Comparison of ENCODE assay signal across 10 cellular contexts in the genomic region with DNA sequence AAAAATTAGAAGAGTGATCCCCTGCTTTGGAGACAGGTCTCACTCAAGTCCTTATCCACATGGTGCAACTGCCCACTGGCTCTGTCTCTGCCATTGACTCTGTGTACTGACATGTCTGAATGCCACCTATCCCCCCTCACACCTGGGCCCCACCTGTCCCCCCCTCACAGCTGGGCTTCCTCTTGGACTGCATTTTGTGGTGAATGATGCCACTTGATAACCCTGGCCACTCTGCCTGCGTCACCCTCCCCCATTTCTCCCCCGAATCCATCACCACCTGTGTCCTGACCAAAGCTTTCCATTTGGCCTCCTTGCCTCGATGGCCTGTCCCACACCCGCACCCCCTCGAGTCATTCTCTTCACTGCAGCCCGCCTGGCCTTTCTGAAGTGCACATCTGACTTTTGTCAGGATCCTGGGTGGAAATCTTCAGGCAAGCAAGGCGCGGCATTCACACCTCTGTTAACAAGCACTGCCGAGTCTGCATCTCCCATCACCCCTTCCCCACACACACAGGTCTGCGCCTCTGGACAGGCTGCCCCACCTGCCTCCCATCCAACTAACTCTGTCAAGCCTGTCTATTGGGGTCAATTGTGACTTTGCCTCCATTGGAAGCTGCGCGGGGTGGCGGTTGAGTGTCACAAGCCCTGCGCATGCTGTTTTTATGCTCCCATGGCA.
DNase-seq lines count a peak whose midpoint lies in the region; ATAC-seq and TF ChIP-seq lines count a peak whose summit lies in the region.
"Had no signal": no experiment of that assay in that cellular context is flagged by ENCODE, and none has a peak within 500 bp of the region (broad histone marks: within the 10 kb centered on the region; RNA-seq: fewer than 3 reads in every experiment).

No MANE protein-coding gene starts in this region.

- no peak overlapping the region for H3T11ph ChIP-seq in H9 (ENCODE audit: low read length)

- H3K27ac Mint-ChIP-seq in H9 (peak overlapping the region in 1 of 3 experiments; percentile 70; a peak in 4 of 7 replicates), memory B cell (peak overlapping the region; percentile 89), mesothelial cell of epicardium (no peak overlapping the region)

- peak overlapping the region; percentile 18 for H4K91ac ChIP-seq in H9 (ENCODE audit: insufficient read length, low read depth, low read length)

- no peak overlapping the region for H2BK20ac ChIP-seq in H9 (ENCODE audit: low read depth, low read length, poor library complexity, severe bottlenecking)

- H3K79me2 ChIP-seq in H9 (ENCODE audit: insufficient read depth, low read length) = no peaks in the 10 kb centered on the region

- no peaks in the 10 kb centered on the region for H3K36me3 Mint-ChIP-seq in H9 (ENCODE audit: insufficient read depth in 1 of 3, low read depth in 3 of 3)
- H3K36me3 Mint-ChIP-seq in memory B cell = peaks cover 14% of the 10 kb centered on the region
- no peaks in the 10 kb centered on the region for H3K36me3 Mint-ChIP-seq in mesothelial cell of epicardium

- ATAC-seq in memory B cell (ENCODE audit: low read depth) (no peak), GM21515 (IDR thresholded peaks at IDR 0.05; ENCODE audit: unreplicated experiment) (no peak), GM21786 (IDR thresholded peaks at IDR 0.05; ENCODE audit: unreplicated experiment) (no peak), HG03159 (IDR thresholded peaks at IDR 0.05; ENCODE audit: unreplicated experiment) (no peak)

- H3K27me3 Mint-ChIP-seq in H9 (ENCODE audit: low read depth) (no peaks in the 10 kb centered on the region), memory B cell (no peaks in the 10 kb centered on the region), mesothelial cell of epicardium (ENCODE audit: low read depth) (no peaks in the 10 kb centered on the region)

- no peak overlapping the region for H3K4me2 ChIP-seq in H9 (ENCODE audit: insufficient read depth, insufficient read length, low read length)

- no peak overlapping the region for H3K4ac ChIP-seq in H9 (ENCODE audit: low read depth, low read length)

- no peak overlapping the region for H4K5ac ChIP-seq in H9 (ENCODE audit: insufficient read length, low read depth, low read length)

- H3K9me3 Mint-ChIP-seq in H9 = no peaks in the 10 kb centered on the region
- no peaks in the 10 kb centered on the region for H3K9me3 Mint-ChIP-seq in memory B cell
- peaks cover 4% of the 10 kb centered on the region for H3K9me3 Mint-ChIP-seq in mesothelial cell of epicardium

- H3K4me3 Mint-ChIP-seq in H9 = peak overlapping the region in 1 of 2 experiments; percentile 3; a peak in 1 of 5 replicates
- no peak overlapping the region for H3K4me3 Mint-ChIP-seq in memory B cell
- H3K4me3 Mint-ChIP-seq in mesothelial cell of epicardium = no peak overlapping the region

- H2AK5ac ChIP-seq in H9 (ENCODE audit: insufficient read length, low read length) = no peak overlapping the region

- no peak for TF ChIP-seq CTCF in AG04450 (IDR thresholded peaks at IDR 0.05; ENCODE audit: low read depth, low read length)
- no peak for TF ChIP-seq CTCF in H9 (conservative IDR thresholded peaks at IDR 0.05)
- no peak for TF ChIP-seq CTCF in mesothelial cell of epicardium (IDR thresholded peaks at IDR 0.05; ENCODE audit: unreplicated experiment)

- H3K9me3 ChIP-seq in AG04450 (ENCODE audit: control insufficient read depth, insufficient read depth, low read length) (no peaks in the 10 kb centered on the region), H9 (ENCODE audit: control insufficient read depth, low read depth, low read length) (no peaks in the 10 kb centered on the region), adipocyte (ENCODE audit: control insufficient read depth, low read length) (no peaks in the 10 kb centered on the region)

- H3K23me2 ChIP-seq in H9 (ENCODE audit: insufficient read length, low read depth, low read length, poor library complexity, severe bottlenecking) = peaks cover 4% of the 10 kb centered on the region

- H3K18ac ChIP-seq in H9 (ENCODE audit: insufficient read length, low read depth, low read length) = peak overlapping the region; percentile 44

- CTCF ChIA-PET in AG04450 (lab: Charles Lee) = interaction anchor here (0.5 kb wide), 1 partner anchor 12 kb away, joined by 3 read pairs; no protein-coding TSS in a partner anchor

- peaks cover 34% of the 10 kb centered on the region for H3K36me3 ChIP-seq in adipocyte (ENCODE audit: control insufficient read depth, insufficient read depth, low read length, severe bottlenecking)

- H3K4me1 ChIP-seq in H9 (ENCODE audit: insufficient read depth, low read length) (peaks cover 26% of the 10 kb centered on the region; the same call in 1 of the 2 replicates), adipocyte (ENCODE audit: control insufficient read depth, insufficient read depth, low read length) (peaks cover 72% of the 10 kb centered on the region)

- H3K27ac ChIP-seq in AG04450 (ENCODE audit: low read depth, low read length) (peak overlapping the region; percentile 80), H9 (ENCODE audit: insufficient read length, low read depth, low read length) (no peak overlapping the region)

- H3K4me3 ChIP-seq in AG04450 (ENCODE audit: low read depth, low read length) (peak overlapping the region; percentile 59), adipocyte (ENCODE audit: low read length) (peak overlapping the region; percentile 91)

- H3K27me3 ChIP-seq in AG04450 (ENCODE audit: control insufficient read depth, insufficient read depth, low read length) = no peaks in the 10 kb centered on the region
- H3K27me3 ChIP-seq in H9 (ENCODE audit: insufficient read depth, low read length) = no peaks in the 10 kb centered on the region
- H3K27me3 ChIP-seq in adipocyte (replicated peaks; ENCODE audit: control insufficient read depth, insufficient read depth, low read length) = no peaks in the 10 kb centered on the region

- no CpG with 5 or more reads among the region's 14 CpGs for WGBS in H9 (ENCODE audit: extremely low coverage, insufficient read length, low lambda C conversion rate)

- H3K79me1 ChIP-seq in H9 (ENCODE audit: insufficient read depth, low read depth, low read length, poor library complexity, severe bottlenecking) = no peaks in the 10 kb centered on the region

- no peak overlapping the region for H2BK12ac ChIP-seq in H9 (ENCODE audit: insufficient read length, low read depth, low read length)

- H4K8ac ChIP-seq in H9 (replicated peaks; ENCODE audit: insufficient read length, low read depth, low read length) = no peak overlapping the region

- POLR2A ChIA-PET in AG04450 (lab: Yijun Ruan, JAX) = interaction anchor here (0.5 to 5.1 kb wide), 5 partner anchors 9 to 604 kb away, joined by 3 to 47 read pairs (median 7); no protein-coding TSS in a partner anchor

- no peak overlapping the region for H2BK120ac ChIP-seq in H9 (ENCODE audit: low read depth, low read length, poor library complexity, severe bottlenecking)

- H3K9ac ChIP-seq in H9 (ENCODE audit: extremely low read depth, insufficient read length, low read length) = no peak overlapping the region
- H3K9ac ChIP-seq in adipocyte (ENCODE audit: low read length) = peak overlapping the region; percentile 96

- H3K14ac ChIP-seq in H9 (ENCODE audit: insufficient read depth, low read length) = peak overlapping the region; percentile 6

- H4K20me1 ChIP-seq in H9 (ENCODE audit: control insufficient read depth, insufficient read depth, insufficient read length) = no peaks in the 10 kb centered on the region

- H3K4me1 Mint-ChIP-seq in H9 = peaks cover 60 to 63% of the 10 kb centered on the region in 2 experiments
- peaks cover 37% of the 10 kb centered on the region for H3K4me1 Mint-ChIP-seq in memory B cell
- peaks cover 19% of the 10 kb centered on the region for H3K4me1 Mint-ChIP-seq in mesothelial cell of epicardium

- H2BK15ac ChIP-seq in H9 (ENCODE audit: low read depth, low read length) = no peak overlapping the region

- no peak overlapping the region for H3K56ac ChIP-seq in H9 (ENCODE audit: insufficient read length, low read depth, low read length)

- H2AFZ ChIP-seq in H9 (ENCODE audit: low read length) = no peak overlapping the region

- H2BK5ac ChIP-seq in H9 (ENCODE audit: insufficient read length, low read length) = no peak overlapping the region

- DNase-seq in AG04450 (ENCODE audit: low read depth, low spot score) (no peak), H9 (no peak), adipocyte (ENCODE audit: low read depth) (no peak), memory B cell (ENCODE audit: low spot score in 2 of 2) (no peak), mesothelial cell of epicardium (ENCODE audit: low spot score in 2 of 2, unreplicated experiment in 2 of 2) (no peak)
- DNase-seq: H7, substantia nigra had no signal

- no peak overlapping the region for H3K23ac ChIP-seq in H9 (ENCODE audit: insufficient read length, low read depth, low read length)
